Comparison of ENCODE assay signal across 19 cellular contexts in genomic region chr6:7255918-7256317, GRCh38.
"Had no signal": no experiment of that assay in that cellular context is flagged by ENCODE, and none has a peak within 500 bp of the region (broad histone marks: within the 10 kb centered on the region; RNA-seq: fewer than 3 reads in every experiment).

No MANE protein-coding gene starts in this region.

- H3K27me3 ChIP-seq: breast epithelium, hepatocyte, right atrium auricular region, stomach had no signal

- H3K4me3 ChIP-seq: breast epithelium, hepatocyte, prostate gland, right atrium auricular region, smooth muscle cell, stomach, thoracic aorta had no signal

- H3K9me3 Mint-ChIP-seq: activated naive CD4-positive, alpha-beta T cell treated with anti-CD3 and anti-CD28 coated beads, Interleukin-2, amount 50 U/mL, for 24 hours; activated T-cell treated with anti-CD3 and anti-CD28 coated beads, Interleukin-2, amount 50 U/mL, for 72 hours; stimulated activated effector memory CD8-positive, alpha-beta T cell treated with anti-CD3 and anti-CD28 coated beads, Interleukin-12 subunit alpha, Interleukin-12 subunit beta, amount 100 ng/mL, for 72 hours had no signal

- H3K36me3 ChIP-seq: breast epithelium, prostate gland had no signal

- DNase-seq: activated CD4-positive, alpha-beta T cell treated with anti-CD3 and anti-CD28 coated beads, Interleukin-2, amount 50 U/mL, for 4 hours; activated T-cell treated with anti-CD3 and anti-CD28 coated beads, Interleukin-2, amount 50 U/mL, for 72 hours; cerebellar nuclear complex; dermis blood vessel endothelial cell; effector memory CD4-positive, alpha-beta T cell; midbrain; nephron progenitor cell; stimulated activated CD4-positive, alpha-beta T cell treated with anti-CD3 and anti-CD28 coated beads, Interleukin-4, amount 100 ng/mL, for 24 hours; stomach had no signal

- ATAC-seq: activated T-cell treated with anti-CD3 and anti-CD28 coated beads, Interleukin-2, amount 50 U/mL, for 72 hours; left colon; stimulated activated effector memory CD8-positive, alpha-beta T cell treated with anti-CD3 and anti-CD28 coated beads, Interleukin-12 subunit alpha, Interleukin-12 subunit beta, amount 100 ng/mL, for 72 hours had no signal

- H3K36me3 Mint-ChIP-seq: activated naive CD4-positive, alpha-beta T cell treated with anti-CD3 and anti-CD28 coated beads, Interleukin-2, amount 50 U/mL, for 24 hours had no signal

- H3K27ac Mint-ChIP-seq: activated naive CD4-positive, alpha-beta T cell treated with anti-CD3 and anti-CD28 coated beads, Interleukin-2, amount 50 U/mL, for 24 hours; activated T-cell treated with anti-CD3 and anti-CD28 coated beads, Interleukin-2, amount 50 U/mL, for 72 hours; nephron progenitor cell; stimulated activated effector memory CD8-positive, alpha-beta T cell treated with anti-CD3 and anti-CD28 coated beads, Interleukin-12 subunit alpha, Interleukin-12 subunit beta, amount 100 ng/mL, for 72 hours; T-helper 2 cell treated with Interferon-gamma antibody and Interleukin-4, amounts not matched to agents 5 μg/mL and 100 μg/mL, for 36 hours had no signal

- H3K4me3 Mint-ChIP-seq: activated naive CD4-positive, alpha-beta T cell treated with anti-CD3 and anti-CD28 coated beads, Interleukin-2, amount 50 U/mL, for 24 hours; activated T-cell treated with anti-CD3 and anti-CD28 coated beads, Interleukin-2, amount 50 U/mL, for 72 hours; nephron progenitor cell; stimulated activated effector memory CD8-positive, alpha-beta T cell treated with anti-CD3 and anti-CD28 coated beads, Interleukin-12 subunit alpha, Interleukin-12 subunit beta, amount 100 ng/mL, for 72 hours; T-helper 2 cell treated with Interferon-gamma antibody and Interleukin-4, amounts not matched to agents 5 μg/mL and 100 μg/mL, for 36 hours had no signal

- H3K27ac ChIP-seq: breast epithelium, hepatocyte, prostate gland had no signal

- H3K9me3 ChIP-seq: prostate gland had no signal
